In genomic region chr4:166293551-166293950, GRCh38 we compare ENCODE assay signal across 18 cellular contexts.
DNase-seq lines count a peak whose midpoint lies in the region; ATAC-seq and TF ChIP-seq lines count a peak whose summit lies in the region.
"Had no signal": no experiment of that assay in that cellular context is flagged by ENCODE, and none has a peak within 500 bp of the region (broad histone marks: within the 10 kb centered on the region; RNA-seq: fewer than 3 reads in every experiment).

No MANE protein-coding gene starts in this region.

- H3K27ac ChIP-seq in brain microvascular endothelial cell: peak overlapping the region; percentile 52
- H3K27ac ChIP-seq: GM23248, RWPE1 had no signal

- in situ Hi-C loops in brain microvascular endothelial cell (cut with HindIII; ENCODE audit: low pct_ligation_motif_present, low sequenced_read_pairs): no loop called here

- H3K36me3 ChIP-seq in brain microvascular endothelial cell (replicated peaks): no peaks in the 10 kb centered on the region

- no peak overlapping the region for H3K4me3 ChIP-seq in brain microvascular endothelial cell (ENCODE audit: low read depth, low read length)
- H3K4me3 ChIP-seq in fibroblast of the aortic adventitia (ENCODE audit: low read depth, low read length): no peak overlapping the region
- H3K4me3 ChIP-seq: GM23248, K562 had no signal

- DNase-seq in LHCN-M2 (ENCODE audit: low read depth) (peak; percentile 40), brain microvascular endothelial cell (peak; percentile 45), fibroblast of the aortic adventitia (ENCODE audit: low read depth) (peak; percentile 51), DMS153 treated with DMSO at 0.1 percent for 48 hours (lab: John Stamatoyannopoulos, UW; ENCODE audit: unreplicated experiment) (no peak), NOMO-1 treated with dmso at 0.1 percent for 144 hours (lab: John Stamatoyannopoulos, UW; ENCODE audit: unreplicated experiment) (no peak)
- no peak for DNase-seq in activated T-cell treated with anti-CD3 and anti-CD28 coated beads, Interleukin-2, amount 50 U/mL, for 1 hour
- DNase-seq: DND-41, GF-D8, GM23248, NCI-H1105 treated with DMSO at 0.1 percent for 48 hours, NCI-H1694, NCI-H2081 treated with DMSO at 0.1 percent for 48 hours, NCI-H510A treated with DMSO at 0.1 percent for 48 hours, NCI-H774 had no signal

- no peaks in the 10 kb centered on the region for H3K27me3 ChIP-seq in brain microvascular endothelial cell (replicated peaks)

- TF ChIP-seq CTCF in brain microvascular endothelial cell (IDR thresholded peaks at IDR 0.05; ENCODE audit: low read depth, low read length, missing control alignments) (no peak), fibroblast of the aortic adventitia (IDR thresholded peaks at IDR 0.05; ENCODE audit: insufficient read depth, low read length) (no peak)

- no peak for ATAC-seq in GM18867 (IDR thresholded peaks at IDR 0.05; ENCODE audit: unreplicated experiment)
- ATAC-seq: HCT116, K562 had no signal

Comparison
In these comparisons a context has a peak if more than half of its experiments do, and no peak if none do; other contexts are left out.
1. DNase-seq: peak in LHCN-M2 (single experiment), brain microvascular endothelial cell (single experiment) and fibroblast of the aortic adventitia (single experiment); none in activated T-cell treated with anti-CD3 and anti-CD28 coated beads, Interleukin-2, amount 50 U/mL, for 1 hour (single experiment), DMS153 treated with DMSO at 0.1 percent for 48 hours (single experiment) and NOMO-1 treated with dmso at 0.1 percent for 144 hours (single experiment).